ENCODE assay signal across 8 cellular contexts in the genomic region with DNA sequence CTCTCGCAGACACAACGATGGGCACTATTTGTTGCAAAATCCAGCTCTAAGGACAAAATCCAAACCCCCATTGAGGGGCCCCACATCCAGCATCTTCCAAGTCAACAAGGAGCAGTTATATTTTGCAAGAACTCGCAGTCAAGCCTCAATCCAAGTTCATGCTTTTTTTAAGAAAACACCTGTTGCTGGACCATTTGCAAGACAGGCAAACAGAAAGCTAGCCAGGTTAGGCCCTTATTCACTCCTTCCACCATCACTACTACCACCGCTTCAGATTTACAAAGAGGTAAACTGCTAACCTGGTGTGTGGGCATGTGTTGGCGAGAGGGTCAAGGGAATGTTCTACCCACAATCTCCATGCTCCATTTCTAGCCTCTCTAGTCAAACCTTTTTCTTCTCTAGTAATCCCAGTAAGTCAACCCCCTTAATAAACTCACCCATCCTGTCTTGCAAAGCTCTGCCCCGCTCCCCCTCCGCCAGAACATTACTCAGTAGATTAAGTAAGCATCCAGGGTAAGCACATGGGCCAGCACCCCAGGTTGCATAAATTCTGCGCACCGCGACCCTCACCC. TPM values are rescaled to one million over a fixed set of nuclear protein-coding genes. Genes with fewer than 3 reads are reported as not detected.
A peak's percentile ranks its signal among the peaks of the same experiment; 100 is the strongest.
DNase-seq lines count a peak whose midpoint lies in the region; ATAC-seq and TF ChIP-seq lines count a peak whose summit lies in the region.

No MANE protein-coding gene starts in this region.

- intact Hi-C loops in heart left ventricle (cut with DNase I), result no loop called here
- intact Hi-C loops in left ventricle myocardium superior (cut with micrococcal nuclease), result no loop called here

- ATAC-seq in heart left ventricle (no peak), left ventricle myocardium superior (no peak), upper lobe of left lung (ENCODE audit: low FRiP score in 2 of 2) (peak in 1 of 2 donors; percentile 3), GM18517 (IDR thresholded peaks at IDR 0.05; ENCODE audit: unreplicated experiment) (no peak)

- H3K27me3 ChIP-seq in heart left ventricle (no peaks in the 10 kb centered on the region), liver (ENCODE audit: control insufficient read depth in 4 of 4, insufficient read depth in 4 of 4, low read length in 3 of 4) (no peaks in the 10 kb centered on the region), upper lobe of left lung (no peaks in the 10 kb centered on the region)

- no peak for TF ChIP-seq EP300 in upper lobe of left lung (IDR thresholded peaks at IDR 0.05)

- H3K36me3 ChIP-seq in heart left ventricle (peaks cover 0 to 9% (median 0%) of the 10 kb centered on the region in 9 donors), liver (ENCODE audit: control insufficient read depth in 4 of 4, insufficient read depth in 3 of 4, low read depth in 1 of 4, low read length in 3 of 4) (no peaks in the 10 kb centered on the region), upper lobe of left lung (no peaks in the 10 kb centered on the region)

- H3K9me3 ChIP-seq in heart left ventricle (no peaks in the 10 kb centered on the region), liver (ENCODE audit: control insufficient read depth in 4 of 4, low read length in 3 of 4) (no peaks in the 10 kb centered on the region), upper lobe of left lung (no peaks in the 10 kb centered on the region)

- H3K27ac ChIP-seq in heart left ventricle (peak overlapping the region in 6 of 12 donors; percentile 52 to 79 (median 72)), liver (ENCODE audit: low read depth in 1 of 2, low read length in 2 of 2) (peak overlapping the region in 1 of 2 donors; percentile 56), upper lobe of left lung (peak overlapping the region in 2 of 4 donors; percentile 77 to 80)

- DNase-seq in heart left ventricle (no peak), left ventricle myocardium superior (no peak), amniotic epithelial cell (ENCODE audit: low read depth) (peak; percentile 32), upper lobe of left lung (peak in 1 of 2 donors; percentile 22), hippocampal formation (lab: John Stamatoyannopoulos, UW) (no peak), DMS114 treated with DMSO at 0.1 percent for 48 hours (lab: John Stamatoyannopoulos, UW; ENCODE audit: unreplicated experiment) (no peak)

- TF ChIP-seq RAD21 in liver (IDR thresholded peaks at IDR 0.05), result no peak

- TF ChIP-seq CTCF in heart left ventricle (IDR thresholded peaks at IDR 0.05), result no peak
- no peak for TF ChIP-seq CTCF in liver (IDR thresholded peaks at IDR 0.05; ENCODE audit: low read depth, low read length, missing input control)
- no peak for TF ChIP-seq CTCF in upper lobe of left lung (IDR thresholded peaks at IDR 0.05)

- peak overlapping the region in 1 of 2 donors; percentile 48 for H3K9ac ChIP-seq in liver (ENCODE audit: low read depth in 1 of 2, low read length in 2 of 2)

- WGBS in heart left ventricle, 4 donors, result 43 to 46% (median 45%) methylated on average over 10 of the region's 10 CpGs
- 51% methylated on average over 10 of the region's 10 CpGs for whole genome bisulfite sequencing in liver
- 41 to 42% methylated on average over 10 of the region's 10 CpGs for WGBS in upper lobe of left lung, 2 donors

- H3K4me3 ChIP-seq in heart left ventricle (peak overlapping the region; percentile 72 to 99 (median 90)), liver (ENCODE audit: low read depth in 1 of 3, low read length in 3 of 3) (peak overlapping the region; percentile 89 to 99 (median 91)), upper lobe of left lung (peak overlapping the region; percentile 85 to 100 (median 92))

- TF ChIP-seq POLR2A in heart left ventricle (IDR thresholded peaks at IDR 0.05) (no peak), upper lobe of left lung (IDR thresholded peaks at IDR 0.05) (no peak)

- H3K4me1 ChIP-seq in heart left ventricle (peaks cover 0 to 29% (median 16%) of the 10 kb centered on the region in 12 donors), liver (ENCODE audit: control insufficient read depth in 4 of 4, insufficient read depth in 4 of 4, low read length in 3 of 4) (peaks cover 3 to 12% (median 11%) of the 10 kb centered on the region in 4 donors), upper lobe of left lung (peaks cover 4 to 29% (median 17%) of the 10 kb centered on the region in 4 donors)

TF ChIP-seq in liver, 16 proteins besides CTCF, POLR2A, EP300 and RAD21:
- TF ChIP-seq, protein P1, sequence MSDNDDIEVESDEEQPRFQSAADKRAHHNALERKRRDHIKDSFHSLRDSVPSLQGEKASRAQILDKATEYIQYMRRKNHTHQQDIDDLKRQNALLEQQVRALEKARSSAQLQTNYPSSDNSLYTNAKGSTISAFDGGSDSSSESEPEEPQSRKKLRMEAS (IDR thresholded peaks at IDR 0.05), result no peak
- no peak for TF ChIP-seq YY1 (IDR thresholded peaks at IDR 0.05)
- no peak for TF ChIP-seq HNF4G (IDR thresholded peaks at IDR 0.05)

RNA-seq across cellular contexts. Expression of a gene that starts 0.7 kb away (rescaled TPM):
- total RNA-seq in heart left ventricle, result 10 to 100 TPM; 42.0 to 57.0 (median 48.0) TPM
- 10 to 100 TPM; 29.8 to 68.9 TPM for polyA plus RNA-seq in heart left ventricle
- 52.6 TPM for total RNA-seq in left ventricle myocardium superior
- 10 to 100 TPM; 15.7 to 22.7 TPM for total RNA-seq in liver
- 10 to 100 TPM; 20.0 to 23.8 TPM for polyA plus RNA-seq in liver
- total RNA-seq in upper lobe of left lung, result 10 to 100 TPM; 27.0 to 43.7 (median 39.3) TPM

RNA-seq across cellular contexts. Expression of a gene that starts 50.7 kb away (rescaled TPM):
- total RNA-seq in heart left ventricle, result 100 to 1,000 TPM in 2 of 9 donors, 10 to 100 TPM in 7; 55.5 to 108 (median 62.4) TPM
- 10 to 100 TPM; 54.2 to 95.1 TPM for polyA plus RNA-seq in heart left ventricle
- total RNA-seq in left ventricle myocardium superior, result 71.2 TPM
- total RNA-seq in liver, result 10 to 100 TPM; 25.5 to 35.8 TPM
- 10 to 100 TPM; 18.2 to 26.6 TPM for polyA plus RNA-seq in liver
- 100 to 1,000 TPM in 2 of 6 donors, 10 to 100 TPM in 4; 77.7 to 114 (median 91.1) TPM for total RNA-seq in upper lobe of left lung
